In the genomic region with DNA sequence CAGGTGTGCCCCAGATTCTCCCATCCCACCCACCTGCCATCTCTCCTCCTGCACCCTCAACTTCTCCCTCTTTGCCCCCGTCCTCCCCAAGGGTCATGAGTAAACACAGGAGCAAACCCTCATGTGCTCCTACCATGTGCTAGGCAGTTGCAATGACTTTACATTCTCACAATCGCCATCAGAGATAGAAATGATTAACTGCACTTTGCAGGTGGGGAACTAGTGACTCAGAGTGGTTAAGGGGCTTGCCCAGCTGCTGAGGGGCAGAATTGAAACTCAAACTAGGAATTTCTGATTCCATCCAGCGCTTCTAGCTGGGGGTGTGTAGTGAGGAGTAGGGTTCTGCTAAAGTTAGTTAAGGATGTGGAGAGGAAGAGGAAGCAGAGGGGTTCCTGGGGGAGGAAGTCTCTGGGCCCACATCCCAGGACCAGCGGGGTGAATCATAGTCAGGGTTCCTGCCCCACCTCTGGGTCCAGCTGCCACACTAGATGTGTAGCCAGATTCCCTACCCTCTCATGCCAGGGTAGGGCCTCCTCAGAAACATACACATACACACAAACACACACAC, we compare ENCODE assay signal across 8 cellular contexts. TPM values are rescaled to one million over a fixed set of nuclear protein-coding genes. Genes with fewer than 3 reads are reported as not detected.
DNase-seq lines count a peak whose midpoint lies in the region; ATAC-seq, FAIRE-seq and TF ChIP-seq lines count a peak whose summit lies in the region.

No MANE protein-coding gene starts in this region.

- H3K4me1 ChIP-seq in BE2C = no peaks in the 10 kb centered on the region

- peak; percentile 91 for ATAC-seq in HG03342 (IDR thresholded peaks at IDR 0.05; ENCODE audit: unreplicated experiment)

- no peak overlapping the region for H3K4me3 ChIP-seq in AG10803 (ENCODE audit: low read length)
- no peak overlapping the region for H3K4me3 ChIP-seq in BE2C (ENCODE audit: low read depth, low read length)

- peak; percentile 90 for FAIRE-seq in GM19239 (lab: Jason Lieb, UNC)

- TF ChIP-seq CTCF in AG10803 (conservative IDR thresholded peaks at IDR 0.05; ENCODE audit: low read length) (no peak), BE2C (IDR thresholded peaks at IDR 0.05; ENCODE audit: low read depth, low read length) (no peak)

- H3K27me3 ChIP-seq in BE2C = no peaks in the 10 kb centered on the region

- peak; percentile 11 for DNase-seq in AG10803 (ENCODE audit: low read depth)
- DNase-seq in GM19239 (ENCODE audit: insufficient read length, low spot score) = peak; percentile 26
- DNase-seq in activated T-cell treated with anti-CD3 and anti-CD28 coated beads for 4 hours = peak; percentile 39
- peak; percentile 56 to 93 for DNase-seq in lung microvascular endothelial cell (ENCODE audit: low read depth in 2 of 2)
- DNase-seq in ureter (ENCODE audit: low spot score) = no peak
- DNase-seq in DMS153 (lab: John Stamatoyannopoulos, UW) = no peak
- DNase-seq in BE2C = no peak

- no peaks in the 10 kb centered on the region for H3K9me3 ChIP-seq in BE2C

- no peaks in the 10 kb centered on the region for H3K36me3 ChIP-seq in BE2C

RNA-seq across cellular contexts. Expression of a gene that starts 16.0 kb away (rescaled TPM):
- total RNA-seq in lung microvascular endothelial cell (not detected in 2 replicates), ureter (0.55 TPM)
- not detected for polyA plus RNA-seq in BE2C (2012; ENCODE audit: insufficient read depth, insufficient read length, low read depth)

RNA-seq across cellular contexts. Expression of a gene that starts 20.5 kb away (rescaled TPM):
- total RNA-seq in lung microvascular endothelial cell (19.4 and 38.7 TPM in 2 replicates), ureter (27.2 TPM)
- polyA plus RNA-seq in BE2C (2012; ENCODE audit: insufficient read depth, insufficient read length, low read depth) = 11.3 TPM

RNA-seq across cellular contexts. Expression of a gene that starts 25.5 kb away (rescaled TPM):
- total RNA-seq in lung microvascular endothelial cell (not detected in 2 replicates), ureter (not detected)
- polyA plus RNA-seq in BE2C (2012; ENCODE audit: insufficient read depth, insufficient read length, low read depth) = not detected

RNA-seq across cellular contexts. Expression of a gene that starts 53.9 kb away (rescaled TPM):
- total RNA-seq in lung microvascular endothelial cell (under 0.01 and 0.20 TPM in 2 replicates), ureter (1.5 TPM)
- 0.52 TPM for polyA plus RNA-seq in BE2C (2012; ENCODE audit: insufficient read depth, insufficient read length, low read depth)

Comparison
In these comparisons a context has a peak if more than half of its experiments do, and no peak if none do; other contexts are left out.
1. DNase-seq: peak in AG10803 (single experiment), GM19239 (single experiment), activated T-cell treated with anti-CD3 and anti-CD28 coated beads for 4 hours (single experiment) and lung microvascular endothelial cell (2 of 2); none in ureter (single experiment), DMS153 (single experiment) and BE2C (single experiment).